In genomic region chr14:22492601-22493000, GRCh38 we compare ENCODE assay signal across 16 cellular contexts.
A peak's percentile ranks its signal among the peaks of the same experiment; 100 is the strongest.
DNase-seq lines count a peak whose midpoint lies in the region; ATAC-seq and TF ChIP-seq lines count a peak whose summit lies in the region.
"Had no signal": no experiment of that assay in that cellular context is flagged by ENCODE, and none has a peak within 500 bp of the region (broad histone marks: within the 10 kb centered on the region; RNA-seq: fewer than 3 reads in every experiment).

No MANE protein-coding gene starts in this region.

- no peaks in the 10 kb centered on the region for H3K36me3 ChIP-seq in SU-DHL-6 (ENCODE audit: low read length)
- H3K36me3 ChIP-seq: neural progenitor cell had no signal

- peaks cover 31% of the 10 kb centered on the region for H3F3A ChIP-seq in SU-DHL-6 (ENCODE audit: insufficient read depth)

- H3K9ac ChIP-seq in SU-DHL-6 (ENCODE audit: low read length) = peak overlapping the region; percentile 53
- H3K9ac ChIP-seq: neural progenitor cell had no signal

- DNase-seq in activated naive CD4-positive, alpha-beta T cell treated with anti-CD3 and anti-CD28 coated beads for 36 hours = no peak
- DNase-seq in activated naive CD4-positive, alpha-beta T cell (lab: John Stamatoyannopoulos, UW) = no peak
- no peak for DNase-seq in central memory CD8-positive, alpha-beta T cell (ENCODE audit: low spot score in 2 of 2)
- no peak for DNase-seq in stimulated activated naive CD8-positive, alpha-beta T cell treated with anti-CD3 and anti-CD28 coated beads, Interleukin-15, amount 100 ng/mL, for 72 hours
- DNase-seq in type B pancreatic cell (ENCODE audit: extremely low spot score, unreplicated experiment) (no peak), superior temporal gyrus (ENCODE audit: extremely low spot score) (no peak)
- DNase-seq: DMS 273 treated with DMSO at 0.1 percent for 48 hours, foreskin melanocyte, NCI-H2029 treated with DMSO at 0.1 percent for 48 hours, NCI-H774, retina, trophoblast cell had no signal

- TF ChIP-seq CTCF in SU-DHL-6 (IDR thresholded peaks at IDR 0.05; ENCODE audit: insufficient read depth, low read length, poor library complexity, severe bottlenecking) (no peak), type B pancreatic cell (conservative IDR thresholded peaks at IDR 0.05) (no peak)

- CTCF ChIA-PET in activated naive CD4-positive, alpha-beta T cell treated with anti-CD3 and anti-CD28 coated beads for 36 hours (lab: Charles Lee) = interaction anchor here (1.3 to 1.5 kb wide), 3 partner anchors 9 to 330 kb away, joined by 3 to 5 read pairs (median 4); no protein-coding TSS in a partner anchor

- H3K36me3 Mint-ChIP-seq in activated naive CD4-positive, alpha-beta T cell treated with anti-CD3 and anti-CD28 coated beads for 36 hours (ENCODE audit: low read depth) = peaks cover 92% of the 10 kb centered on the region
- H3K36me3 Mint-ChIP-seq in central memory CD8-positive, alpha-beta T cell (ENCODE audit: insufficient read depth) = peaks cover 27% of the 10 kb centered on the region
- H3K36me3 Mint-ChIP-seq in type B pancreatic cell = no peaks in the 10 kb centered on the region
- H3K36me3 Mint-ChIP-seq: neural progenitor cell had no signal

- no peaks in the 10 kb centered on the region for H3K9me3 ChIP-seq in SU-DHL-6 (ENCODE audit: insufficient read depth, low read length)

- intact Hi-C loops in activated naive CD4-positive, alpha-beta T cell treated with anti-CD3 and anti-CD28 coated beads for 36 hours (cut with micrococcal nuclease) = loop anchor here (5.0 to 10.0 kb wide), 2 partner anchors 498 to 625 kb away; no protein-coding TSS in a partner anchor

- no peaks in the 10 kb centered on the region for H4K20me1 ChIP-seq in SU-DHL-6 (ENCODE audit: low read depth, low read length)

- peak overlapping the region; percentile 96 for H3K27ac ChIP-seq in SU-DHL-6 (ENCODE audit: low read depth, low read length)
- H3K27ac ChIP-seq: neural progenitor cell had no signal

- H3K27me3 Mint-ChIP-seq in activated naive CD4-positive, alpha-beta T cell treated with anti-CD3 and anti-CD28 coated beads for 36 hours (ENCODE audit: low read depth) = no peaks in the 10 kb centered on the region
- no peaks in the 10 kb centered on the region for H3K27me3 Mint-ChIP-seq in central memory CD8-positive, alpha-beta T cell
- H3K27me3 Mint-ChIP-seq in stimulated activated naive CD8-positive, alpha-beta T cell treated with anti-CD3 and anti-CD28 coated beads, Interleukin-15, amount 100 ng/mL, for 72 hours = no peaks in the 10 kb centered on the region
- H3K27me3 Mint-ChIP-seq in type B pancreatic cell = peaks cover 37% of the 10 kb centered on the region

- ATAC-seq in central memory CD8-positive, alpha-beta T cell (replicated peaks; ENCODE audit: extremely low read depth, poor library complexity, severe bottlenecking) = no peak
- ATAC-seq in stimulated activated naive CD8-positive, alpha-beta T cell treated with anti-CD3 and anti-CD28 coated beads, Interleukin-15, amount 100 ng/mL, for 72 hours = no peak
- ATAC-seq in HG03521 (IDR thresholded peaks at IDR 0.05; ENCODE audit: unreplicated experiment) = no peak

- H3K27ac Mint-ChIP-seq in activated naive CD4-positive, alpha-beta T cell treated with anti-CD3 and anti-CD28 coated beads for 36 hours = peak overlapping the region; percentile 98
- H3K27ac Mint-ChIP-seq in central memory CD8-positive, alpha-beta T cell (ENCODE audit: low read depth) = peak overlapping the region; percentile 89
- peak overlapping the region; percentile 85 to 86 for H3K27ac Mint-ChIP-seq in stimulated activated naive CD8-positive, alpha-beta T cell treated with anti-CD3 and anti-CD28 coated beads, Interleukin-15, amount 100 ng/mL, for 72 hours
- H3K27ac Mint-ChIP-seq in type B pancreatic cell = no peak overlapping the region
- H3K27ac Mint-ChIP-seq: neural progenitor cell had no signal

- H3K4me3 Mint-ChIP-seq in activated naive CD4-positive, alpha-beta T cell treated with anti-CD3 and anti-CD28 coated beads for 36 hours = peak overlapping the region; percentile 87
- H3K4me3 Mint-ChIP-seq in central memory CD8-positive, alpha-beta T cell = peak overlapping the region; percentile 81
- H3K4me3 Mint-ChIP-seq in stimulated activated naive CD8-positive, alpha-beta T cell treated with anti-CD3 and anti-CD28 coated beads, Interleukin-15, amount 100 ng/mL, for 72 hours = peak overlapping the region; percentile 90 to 92
- no peak overlapping the region for H3K4me3 Mint-ChIP-seq in type B pancreatic cell
- H3K4me3 Mint-ChIP-seq: neural progenitor cell had no signal

- H3K9me3 Mint-ChIP-seq in activated naive CD4-positive, alpha-beta T cell treated with anti-CD3 and anti-CD28 coated beads for 36 hours = no peaks in the 10 kb centered on the region
- no peaks in the 10 kb centered on the region for H3K9me3 Mint-ChIP-seq in central memory CD8-positive, alpha-beta T cell
- H3K9me3 Mint-ChIP-seq in stimulated activated naive CD8-positive, alpha-beta T cell treated with anti-CD3 and anti-CD28 coated beads, Interleukin-15, amount 100 ng/mL, for 72 hours = no peaks in the 10 kb centered on the region
- no peaks in the 10 kb centered on the region for H3K9me3 Mint-ChIP-seq in type B pancreatic cell
- H3K9me3 Mint-ChIP-seq: neural progenitor cell had no signal

- no peak overlapping the region for H2AFZ ChIP-seq in SU-DHL-6 (ENCODE audit: low read depth, low read length, severe bottlenecking)

- no peaks in the 10 kb centered on the region for H3K27me3 ChIP-seq in SU-DHL-6 (ENCODE audit: low read length)
- H3K27me3 ChIP-seq: neural progenitor cell had no signal

- no peak overlapping the region for H3K4me3 ChIP-seq in SU-DHL-6 (ENCODE audit: insufficient read depth, low read length, poor library complexity, severe bottlenecking)
- H3K4me3 ChIP-seq: lung, neural progenitor cell had no signal

- H3K4me1 Mint-ChIP-seq in activated naive CD4-positive, alpha-beta T cell treated with anti-CD3 and anti-CD28 coated beads for 36 hours (ENCODE audit: low read depth) = peaks cover 12% of the 10 kb centered on the region
- H3K4me1 Mint-ChIP-seq in central memory CD8-positive, alpha-beta T cell = no peaks in the 10 kb centered on the region
- no peaks in the 10 kb centered on the region for H3K4me1 Mint-ChIP-seq in stimulated activated naive CD8-positive, alpha-beta T cell treated with anti-CD3 and anti-CD28 coated beads, Interleukin-15, amount 100 ng/mL, for 72 hours
- H3K4me1 Mint-ChIP-seq in type B pancreatic cell (ENCODE audit: unreplicated experiment) = peaks cover 31% of the 10 kb centered on the region

- H3K9me2 ChIP-seq in SU-DHL-6 (replicated peaks; ENCODE audit: insufficient read depth, low read length) = no peaks in the 10 kb centered on the region

- no peaks in the 10 kb centered on the region for H3K79me2 ChIP-seq in SU-DHL-6 (ENCODE audit: insufficient read depth, low read length)

- H3K4me2 ChIP-seq in SU-DHL-6 (ENCODE audit: low read depth, low read length, poor library complexity, severe bottlenecking) = peak overlapping the region; percentile 58
- H3K4me2 ChIP-seq: neural progenitor cell had no signal
